25 cellular contexts compared by ENCODE assay signal in the genomic region with DNA sequence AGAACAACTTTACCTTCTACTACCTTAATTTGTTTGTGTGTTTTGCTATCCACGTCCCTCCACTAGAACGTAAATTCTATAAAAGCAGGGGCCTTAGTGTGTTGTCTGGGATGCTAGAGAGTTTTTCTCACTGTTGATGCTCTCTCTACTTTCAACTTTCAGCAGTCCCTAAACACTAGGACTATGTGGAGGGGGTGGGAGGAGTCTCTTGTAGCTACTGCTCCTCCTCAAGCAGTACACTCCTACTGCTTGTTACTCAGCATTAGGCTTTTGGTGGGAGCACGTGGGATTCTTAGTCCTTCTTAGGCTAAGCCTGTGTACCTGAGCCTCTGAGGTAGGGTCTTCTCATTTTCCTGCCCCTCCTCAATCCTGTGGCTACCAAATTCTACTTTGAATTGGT. TPM values are rescaled to one million over a fixed set of nuclear protein-coding genes. Genes with fewer than 3 reads are reported as not detected.
"Had no signal": no experiment of that assay in that cellular context is flagged by ENCODE, and none has a peak within 500 bp of the region (broad histone marks: within the 10 kb centered on the region; RNA-seq: fewer than 3 reads in every experiment).

No MANE protein-coding gene starts in this region.

- H3K27me3 ChIP-seq: brain microvascular endothelial cell, colonic mucosa, esophagus squamous epithelium, gastroesophageal sphincter, heart right ventricle had no signal

- H3K36me3 Mint-ChIP-seq: activated naive CD8-positive, alpha-beta T cell had no signal

- H3K27ac ChIP-seq: brain microvascular endothelial cell, colonic mucosa, epithelial cell of prostate, esophagus squamous epithelium, gastroesophageal sphincter, heart right ventricle had no signal

- DNase-seq: activated CD4-positive, alpha-beta memory T cell treated with anti-CD3 and anti-CD28 coated beads, Interleukin-2, amount 10 ng/mL, durations not matched to agents 7 days and 5 days; activated CD4-positive, alpha-beta T cell treated with anti-CD3 and anti-CD28 coated beads for 1 hour; activated CD4-positive, alpha-beta T cell treated with anti-CD3 and anti-CD28 coated beads for 4 hours; activated CD4-positive, alpha-beta T cell treated with anti-CD3 and anti-CD28 coated beads, Interleukin-2, amount 10 ng/mL, durations not matched to agents 7 days and 5 days; activated CD4-positive, alpha-beta T cell treated with anti-CD3 and anti-CD28 coated beads, Interleukin-2, amount 50 U/mL, for 4 hours; activated CD8-positive, alpha-beta memory T cell treated with anti-CD3 and anti-CD28 coated beads, Interleukin-2, amount 50 U/mL, for 48 hours; activated gamma-delta T cell; activated naive CD4-positive, alpha-beta T cell; activated naive CD4-positive, alpha-beta T cell treated with anti-CD3 and anti-CD28 coated beads, Interleukin-2, amount 50 U/mL, for 16 hours; activated T-cell treated with anti-CD3 and anti-CD28 coated beads for 4 hours; activated T-cell treated with anti-CD3 and anti-CD28 coated beads, Interleukin-2, amount 50 U/mL, for 24 hours; activated T-cell treated with anti-CD3 and anti-CD28 coated beads, Interleukin-2, amount 50 U/mL, for 72 hours; amniotic stem cell; anterior cingulate cortex; brain microvascular endothelial cell; colonic mucosa; effector CD8-positive, alpha-beta T cell; esophagus squamous epithelium; foreskin melanocyte; heart right ventricle; T-helper 2 cell had no signal

- H3K4me1 ChIP-seq: colonic mucosa, esophagus squamous epithelium, gastroesophageal sphincter, heart right ventricle had no signal

- H3K4me3 Mint-ChIP-seq: activated CD4-positive, alpha-beta memory T cell treated with anti-CD3 and anti-CD28 coated beads, Interleukin-2, amount 10 ng/mL, durations not matched to agents 7 days and 5 days; activated CD4-positive, alpha-beta T cell treated with anti-CD3 and anti-CD28 coated beads, Interleukin-2, amount 10 ng/mL, durations not matched to agents 7 days and 5 days; activated naive CD8-positive, alpha-beta T cell; activated T-cell treated with anti-CD3 and anti-CD28 coated beads, Interleukin-2, amount 50 U/mL, for 24 hours; activated T-cell treated with anti-CD3 and anti-CD28 coated beads, Interleukin-2, amount 50 U/mL, for 72 hours had no signal

- ATAC-seq: activated T-cell treated with anti-CD3 and anti-CD28 coated beads, Interleukin-2, amount 50 U/mL, for 72 hours; gastroesophageal sphincter; heart right ventricle had no signal

- H3K4me1 Mint-ChIP-seq: activated CD4-positive, alpha-beta memory T cell treated with anti-CD3 and anti-CD28 coated beads, Interleukin-2, amount 10 ng/mL, durations not matched to agents 7 days and 5 days; activated CD4-positive, alpha-beta T cell treated with anti-CD3 and anti-CD28 coated beads, Interleukin-2, amount 10 ng/mL, durations not matched to agents 7 days and 5 days had no signal

- H3K27ac Mint-ChIP-seq: activated CD4-positive, alpha-beta memory T cell treated with anti-CD3 and anti-CD28 coated beads, Interleukin-2, amount 10 ng/mL, durations not matched to agents 7 days and 5 days; activated CD4-positive, alpha-beta T cell treated with anti-CD3 and anti-CD28 coated beads, Interleukin-2, amount 10 ng/mL, durations not matched to agents 7 days and 5 days; activated naive CD8-positive, alpha-beta T cell; activated T-cell treated with anti-CD3 and anti-CD28 coated beads, Interleukin-2, amount 50 U/mL, for 24 hours; activated T-cell treated with anti-CD3 and anti-CD28 coated beads, Interleukin-2, amount 50 U/mL, for 72 hours had no signal

- H3K36me3 ChIP-seq: brain microvascular endothelial cell, colonic mucosa, esophagus squamous epithelium, gastroesophageal sphincter, heart right ventricle had no signal

- H3K9me3 ChIP-seq: colonic mucosa had no signal

- H3K4me3 ChIP-seq: colonic mucosa, esophagus squamous epithelium, gastroesophageal sphincter, heart right ventricle had no signal

RNA-seq across cellular contexts. Expression of a gene that starts 56.3 kb away (rescaled TPM):
- total RNA-seq: activated CD4-positive, alpha-beta T cell treated with anti-CD3 and anti-CD28 coated beads, Interleukin-2, amount 10 ng/mL, durations not matched to agents 7 days and 5 days; T-helper 1 cell treated with Interleukin-12 subunit alpha and Interleukin-12 subunit beta and Interleukin-4 antibody, amounts not matched to agents 30 ng/mL and 1 ng/mL, for 36 hours had no signal
